ENCODE assay signal across 28 cellular contexts in the genomic region with DNA sequence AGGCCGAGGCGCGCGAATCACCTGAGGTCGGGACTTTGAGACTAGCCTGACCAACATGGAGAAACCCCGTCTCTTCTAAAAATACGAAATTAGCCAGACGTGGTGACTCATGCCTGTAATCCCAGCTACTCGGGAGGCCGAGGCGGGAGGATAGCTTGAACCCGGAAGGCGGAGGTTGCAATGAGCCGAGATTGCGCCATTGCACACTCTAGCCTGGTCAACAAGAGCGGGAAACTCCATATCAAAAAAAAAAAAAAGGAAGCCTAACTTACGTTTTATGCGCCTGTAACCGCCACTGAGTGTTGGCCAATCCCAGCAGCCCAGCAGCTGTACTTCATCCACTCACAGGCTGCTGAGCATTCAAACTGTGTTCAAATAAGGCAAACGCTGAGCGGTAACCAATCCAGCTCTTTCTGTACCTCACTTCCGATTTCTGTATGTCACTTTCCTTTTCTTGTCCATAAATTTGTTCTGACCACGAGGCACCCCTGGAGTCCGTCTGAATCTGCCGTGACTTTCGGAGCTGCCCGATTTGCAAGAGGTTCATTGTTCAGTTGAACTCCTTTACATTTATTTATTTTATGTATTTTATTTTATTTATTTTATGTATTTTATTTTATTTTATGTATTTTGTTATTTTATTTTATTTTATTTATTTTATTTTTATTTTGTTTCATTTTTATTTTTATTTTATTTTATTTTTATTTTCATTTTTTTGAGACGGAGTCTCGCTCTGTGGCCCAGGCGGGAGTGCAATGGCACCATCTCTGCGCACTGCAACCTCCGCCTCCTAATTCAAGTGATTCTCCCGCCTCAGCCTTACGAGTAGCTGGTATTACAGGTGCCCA. TPM values are rescaled to one million over a fixed set of nuclear protein-coding genes. Genes with fewer than 3 reads are reported as not detected.
"Had no signal": no experiment of that assay in that cellular context is flagged by ENCODE, and none has a peak within 500 bp of the region (broad histone marks: within the 10 kb centered on the region; RNA-seq: fewer than 3 reads in every experiment).

No MANE protein-coding gene starts in this region.

- ATAC-seq: activated CD4-positive, alpha-beta T cell treated with anti-CD3 and anti-CD28 coated beads for 36 hours; activated CD8-positive, alpha-beta T cell treated with anti-CD3 and anti-CD28 coated beads for 36 hours; PC-3 had no signal

- FAIRE-seq: RCC 7860, TTC549 had no signal

- H3K4me3 ChIP-seq: breast epithelium had no signal

- DNase-seq: activated CD4-positive, alpha-beta T cell treated with anti-CD3 and anti-CD28 coated beads for 36 hours; activated CD4-positive, alpha-beta T cell treated with anti-CD3 and anti-CD28 coated beads, Interleukin-2, amount 50 U/mL, for 1 hour; activated CD8-positive, alpha-beta memory T cell treated with anti-CD3 and anti-CD28 coated beads, Interleukin-2, amount 50 U/mL, for 48 hours; activated CD8-positive, alpha-beta T cell treated with anti-CD3 and anti-CD28 coated beads for 36 hours; activated T-cell treated with anti-CD3 and anti-CD28 coated beads, Interleukin-2, amount 50 U/mL, for 1 hour; aorta; central memory CD4-positive, alpha-beta T cell; KG1; NCI-H1092 treated with DMSO at 0.1 percent for 48 hours; NCI-H1436; NCI-H1694 treated with DMSO at 0.1 percent for 48 hours; NCI-H2029 treated with DMSO at 0.1 percent for 48 hours; NCI-H510A treated with DMSO at 0.1 percent for 48 hours; NCI-H69; NK-92 treated with Interleukin-12 subunit alpha and Interleukin-12 subunit beta, amount 100 ng/mL, for 24 hours; PC-3; SHP77 treated with DMSO at 0.1 percent for 48 hours; T-helper 2 cell; T1000 had no signal

- H3K36me3 ChIP-seq: breast epithelium had no signal

- H3K4me1 ChIP-seq: breast epithelium had no signal

- H3K27me3 Mint-ChIP-seq: activated CD4-positive, alpha-beta T cell treated with anti-CD3 and anti-CD28 coated beads for 36 hours; activated CD8-positive, alpha-beta T cell treated with anti-CD3 and anti-CD28 coated beads for 36 hours; activated naive CD4-positive, alpha-beta T cell treated with anti-CD3 and anti-CD28 coated beads, Interleukin-2, amount 50 U/mL, for 24 hours had no signal

- H3K27ac Mint-ChIP-seq: activated CD4-positive, alpha-beta T cell treated with anti-CD3 and anti-CD28 coated beads for 36 hours; activated CD8-positive, alpha-beta T cell treated with anti-CD3 and anti-CD28 coated beads for 36 hours; activated naive CD4-positive, alpha-beta T cell treated with anti-CD3 and anti-CD28 coated beads, Interleukin-2, amount 50 U/mL, for 24 hours had no signal

- H3K4me1 Mint-ChIP-seq: activated CD4-positive, alpha-beta T cell treated with anti-CD3 and anti-CD28 coated beads for 36 hours; activated naive CD4-positive, alpha-beta T cell treated with anti-CD3 and anti-CD28 coated beads, Interleukin-2, amount 50 U/mL, for 24 hours had no signal

- H3K4me3 Mint-ChIP-seq: activated CD4-positive, alpha-beta T cell treated with anti-CD3 and anti-CD28 coated beads for 36 hours; activated CD8-positive, alpha-beta T cell treated with anti-CD3 and anti-CD28 coated beads for 36 hours; activated naive CD4-positive, alpha-beta T cell treated with anti-CD3 and anti-CD28 coated beads, Interleukin-2, amount 50 U/mL, for 24 hours had no signal

- H3K27me3 ChIP-seq: breast epithelium had no signal

- H3K27ac ChIP-seq: breast epithelium, VCaP had no signal

RNA-seq across cellular contexts. Expression of a gene that starts 18.2 kb away (rescaled TPM):
- total RNA-seq: activated CD4-positive, alpha-beta T cell treated with anti-CD3 and anti-CD28 coated beads for 36 hours; activated CD8-positive, alpha-beta T cell treated with anti-CD3 and anti-CD28 coated beads for 36 hours; aorta; breast epithelium; chondrocyte; LHCN-M2; M059J; PC-3; SK-MEL-5 had no signal
- polyA plus RNA-seq: aorta had no signal
